In genomic region chr5:122721127-122721526, GRCh38 we compare ENCODE assay signal across 30 cellular contexts.
"Had no signal": no experiment of that assay in that cellular context is flagged by ENCODE, and none has a peak within 500 bp of the region (broad histone marks: within the 10 kb centered on the region; RNA-seq: fewer than 3 reads in every experiment).

No MANE protein-coding gene starts in this region.

- H3K4me1 Mint-ChIP-seq: natural killer cell; stimulated activated naive CD8-positive, alpha-beta T cell treated with anti-CD3 and anti-CD28 coated beads, Interleukin-15, amount 100 ng/mL, for 72 hours had no signal

- H3K36me3 Mint-ChIP-seq: mesothelial cell of epicardium, naive B cell, natural killer cell had no signal

- H3K4me3 Mint-ChIP-seq: mesothelial cell of epicardium; natural killer cell; stimulated activated naive CD8-positive, alpha-beta T cell treated with anti-CD3 and anti-CD28 coated beads, Interleukin-15, amount 100 ng/mL, for 72 hours had no signal

- DNase-seq: hippocampal formation; kidney glomerular epithelial cell; left cardiac atrium; lower lobe of right lung; mammary epithelial cell; mesendoderm; naive B cell; natural killer cell; nucleus accumbens; pancreas; posterior cingulate gyrus; retina; right cardiac atrium; stimulated activated CD4-positive, alpha-beta T cell treated with anti-CD3 and anti-CD28 coated beads, Interleukin-12 subunit alpha, Interleukin-12 subunit beta, amount 100 ng/mL, for 4 hours; stimulated activated CD4-positive, alpha-beta T cell treated with anti-CD3 and anti-CD28 coated beads, Interleukin-15, amount 100 ng/mL, for 24 hours; stimulated activated CD4-positive, alpha-beta T cell treated with anti-CD3 and anti-CD28 coated beads, Interleukin-2, amount 100 ng/mL, for 24 hours; stimulated activated CD4-positive, alpha-beta T cell treated with anti-CD3 and anti-CD28 coated beads, Interleukin-4, amount 100 ng/mL, for 1 hour; stimulated activated naive CD4-positive, alpha-beta T cell treated with Interleukin-2 at 50 U/mL for 16 hours; stimulated activated naive CD8-positive, alpha-beta T cell treated with anti-CD3 and anti-CD28 coated beads, Interleukin-15, amount 100 ng/mL, for 72 hours; substantia nigra; thyroid gland; transverse colon; upper lobe of left lung had no signal

- H3K4me1 ChIP-seq: lower lobe of right lung, pancreas, prostate gland, transverse colon, upper lobe of left lung, vagina had no signal

- H3K9me3 Mint-ChIP-seq: naive B cell; stimulated activated naive CD8-positive, alpha-beta T cell treated with anti-CD3 and anti-CD28 coated beads, Interleukin-15, amount 100 ng/mL, for 72 hours had no signal

- H3K27ac Mint-ChIP-seq: mesothelial cell of epicardium; natural killer cell; stimulated activated naive CD8-positive, alpha-beta T cell treated with anti-CD3 and anti-CD28 coated beads, Interleukin-15, amount 100 ng/mL, for 72 hours had no signal

- ATAC-seq: left cardiac atrium; left lobe of liver; lower lobe of right lung; natural killer cell; pancreas; right cardiac atrium; sciatic nerve; stimulated activated naive CD8-positive, alpha-beta T cell treated with anti-CD3 and anti-CD28 coated beads, Interleukin-15, amount 100 ng/mL, for 72 hours had no signal

- FAIRE-seq: keratinocyte, pancreas had no signal

- H3K27ac ChIP-seq: lower lobe of right lung, pancreas, prostate gland, skin epidermis, thyroid gland, transverse colon, upper lobe of left lung, vagina had no signal

- H3K9me3 ChIP-seq: lower lobe of right lung, pancreas, prostate gland, thyroid gland, transverse colon, upper lobe of left lung, vagina had no signal

- H3K27me3 ChIP-seq: pancreas, thyroid gland, transverse colon, upper lobe of left lung, vagina had no signal

- H3K36me3 ChIP-seq: lower lobe of right lung, pancreas, prostate gland, thyroid gland, transverse colon, upper lobe of left lung, vagina had no signal

- H3K4me3 ChIP-seq: lower lobe of right lung, pancreas, prostate gland, skin epidermis, thyroid gland, transverse colon, upper lobe of left lung, vagina had no signal

- H3K27me3 Mint-ChIP-seq: naive B cell had no signal
